17 cellular contexts compared by ENCODE assay signal in genomic region chr9:27371382-27371781, GRCh38.
DNase-seq lines count a peak whose midpoint lies in the region; ATAC-seq and TF ChIP-seq lines count a peak whose summit lies in the region.
"Had no signal": no experiment of that assay in that cellular context is flagged by ENCODE, and none has a peak within 500 bp of the region (broad histone marks: within the 10 kb centered on the region; RNA-seq: fewer than 3 reads in every experiment).

No MANE protein-coding gene starts in this region.

- H3K4me1 ChIP-seq in neural progenitor cell (peaks cover 37% of the 10 kb centered on the region), SJCRH30 (no peaks in the 10 kb centered on the region)

- H3K36me3 Mint-ChIP-seq in neural progenitor cell, result peaks cover 3% of the 10 kb centered on the region

- H3K4me1 Mint-ChIP-seq in neural progenitor cell, result peaks cover 43% of the 10 kb centered on the region

- TF ChIP-seq CTCF in epithelial cell of proximal tubule (conservative IDR thresholded peaks at IDR 0.05; ENCODE audit: low read depth, low read length) (no peak), neural progenitor cell (IDR thresholded peaks at IDR 0.05) (no peak)

- no peaks in the 10 kb centered on the region for H3K9me3 Mint-ChIP-seq in neural progenitor cell
- H3K9me3 Mint-ChIP-seq: stimulated activated naive CD8-positive, alpha-beta T cell treated with anti-CD3 and anti-CD28 coated beads, Interleukin-15, amount 100 ng/mL, for 72 hours had no signal

- H3K9me3 ChIP-seq in neural progenitor cell (ENCODE audit: low read depth), result no peaks in the 10 kb centered on the region
- no peaks in the 10 kb centered on the region for H3K9me3 ChIP-seq in SJCRH30 (replicated peaks)
- H3K9me3 ChIP-seq: right lobe of liver had no signal

- no peak overlapping the region for H3K27ac ChIP-seq in neural progenitor cell
- H3K27ac ChIP-seq in SJCRH30, result no peak overlapping the region
- H3K27ac ChIP-seq: GM23248, right lobe of liver had no signal

- H3K79me2 ChIP-seq in neural progenitor cell (ENCODE audit: low read depth), result peaks cover 14% of the 10 kb centered on the region

- no peak overlapping the region for H2AFZ ChIP-seq in neural progenitor cell (replicated peaks)
- H2AFZ ChIP-seq: GM23248 had no signal

- no peak overlapping the region for H3K4me2 ChIP-seq in neural progenitor cell

- H3K36me3 ChIP-seq in neural progenitor cell (no peaks in the 10 kb centered on the region), SJCRH30 (no peaks in the 10 kb centered on the region)
- H3K36me3 ChIP-seq: right lobe of liver had no signal

- H3K4me3 ChIP-seq in epithelial cell of proximal tubule (ENCODE audit: low read depth, low read length), result peak overlapping the region; percentile 12
- H3K4me3 ChIP-seq in neural progenitor cell, result no peak overlapping the region
- no peak overlapping the region for H3K4me3 ChIP-seq in SJCRH30
- H3K4me3 ChIP-seq: GM23248, right lobe of liver had no signal

- no peak overlapping the region for H3K4me3 Mint-ChIP-seq in neural progenitor cell
- H3K4me3 Mint-ChIP-seq: stimulated activated naive CD8-positive, alpha-beta T cell treated with anti-CD3 and anti-CD28 coated beads, Interleukin-15, amount 100 ng/mL, for 72 hours had no signal

- H4K20me1 ChIP-seq in neural progenitor cell (ENCODE audit: low read depth), result peaks cover 6% of the 10 kb centered on the region

- no peak for ATAC-seq in HG03039 (IDR thresholded peaks at IDR 0.05; ENCODE audit: unreplicated experiment)
- ATAC-seq: stimulated activated naive CD8-positive, alpha-beta T cell treated with anti-CD3 and anti-CD28 coated beads, Interleukin-15, amount 100 ng/mL, for 72 hours had no signal

- peaks cover 4% of the 10 kb centered on the region for H3F3A ChIP-seq in neural progenitor cell (ENCODE audit: low read depth)

- H3K27me3 Mint-ChIP-seq in neural progenitor cell (ENCODE audit: insufficient read depth, low read depth), result no peaks in the 10 kb centered on the region
- H3K27me3 Mint-ChIP-seq: B cell had no signal

- no peak overlapping the region for H3K9ac ChIP-seq in neural progenitor cell
- H3K9ac ChIP-seq: GM23248 had no signal

- H3K27ac Mint-ChIP-seq in neural progenitor cell, result peak overlapping the region; percentile 21
- H3K27ac Mint-ChIP-seq: B cell had no signal

- H3K27me3 ChIP-seq in neural progenitor cell (no peaks in the 10 kb centered on the region), SJCRH30 (no peaks in the 10 kb centered on the region)
- H3K27me3 ChIP-seq: right lobe of liver had no signal

- DNase-seq in Daoy (ENCODE audit: low read depth) (peak; percentile 27), NCI-H226 (peak; percentile 41), epithelial cell of proximal tubule (ENCODE audit: low read depth) (no peak), neural progenitor cell (ENCODE audit: low spot score) (no peak), NCI-H2196 (lab: John Stamatoyannopoulos, UW; ENCODE audit: unreplicated experiment) (no peak), 8988T (no peak), SJCRH30 (no peak)
- DNase-seq: activated CD4-positive, alpha-beta T cell treated with anti-CD3 and anti-CD28 coated beads, Interleukin-2, amount 50 U/mL, for 48 hours; activated gamma-delta T cell; EL; GM23248; NCI-H187 treated with DMSO at 0.1 percent for 48 hours; right lobe of liver; stimulated activated naive CD8-positive, alpha-beta T cell treated with anti-CD3 and anti-CD28 coated beads, Interleukin-15, amount 100 ng/mL, for 72 hours; T-helper 2 cell had no signal

Comparison
In these comparisons a context has a peak if more than half of its experiments do, and no peak if none do; other contexts are left out.
1. DNase-seq: peak in Daoy (single experiment) and NCI-H226 (single experiment); none in epithelial cell of proximal tubule (single experiment), neural progenitor cell (single experiment), NCI-H2196 (single experiment), 8988T (single experiment) and SJCRH30 (0 of 2).